ENCODE assay signal across 2 cellular contexts in the genomic region with DNA sequence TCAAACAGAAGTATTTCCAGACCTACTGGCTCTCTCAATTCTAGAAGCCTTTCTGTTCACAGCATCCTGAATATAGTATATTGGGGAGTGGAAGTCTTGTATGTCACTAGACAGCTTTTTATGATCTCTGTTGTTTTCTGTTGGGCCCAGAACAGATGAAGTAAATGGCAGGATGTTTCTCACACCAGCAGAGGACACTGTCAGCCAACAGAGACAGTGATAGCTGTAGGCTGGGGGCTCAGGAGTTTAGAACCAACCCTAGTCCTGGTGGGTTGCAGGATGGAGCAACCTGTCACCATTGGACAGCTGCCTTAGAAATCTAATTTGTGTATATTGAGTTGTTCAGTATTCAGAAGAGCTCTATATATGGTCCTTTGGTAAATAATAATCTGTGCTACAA.
TF ChIP-seq lines count a peak whose summit lies in the region.

No MANE protein-coding gene starts in this region.

TF ChIP-seq in HepG2, 621 proteins besides CTCF, POLR2A, EP300 and RAD21:
- TF ChIP-seq STAG1 (CRISPR knock-in tag; IDR thresholded peaks at IDR 0.05): peak; percentile 30
- TF ChIP-seq, protein P1, sequence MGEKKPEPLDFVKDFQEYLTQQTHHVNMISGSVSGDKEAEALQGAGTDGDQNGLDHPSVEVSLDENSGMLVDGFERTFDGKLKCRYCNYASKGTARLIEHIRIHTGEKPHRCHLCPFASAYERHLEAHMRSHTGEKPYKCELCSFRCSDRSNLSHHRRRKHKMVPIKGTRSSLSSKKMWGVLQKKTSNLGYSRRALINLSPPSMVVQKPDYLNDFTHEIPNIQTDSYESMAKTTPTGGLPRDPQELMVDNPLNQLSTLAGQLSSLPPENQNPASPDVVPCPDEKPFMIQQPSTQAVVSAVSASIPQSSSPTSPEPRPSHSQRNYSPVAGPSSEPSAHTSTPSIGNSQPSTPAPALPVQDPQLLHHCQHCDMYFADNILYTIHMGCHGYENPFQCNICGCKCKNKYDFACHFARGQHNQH (CRISPR knock-in tag; IDR thresholded peaks at IDR 0.05): no peak

TF ChIP-seq in H1, 55 proteins besides CTCF, POLR2A, EP300 and RAD21:
- no peak for TF ChIP-seq HDAC6 (IDR thresholded peaks at IDR 0.05; ENCODE audit: low read depth, low read length)
- TF ChIP-seq BACH1 (IDR thresholded peaks at IDR 0.05; ENCODE audit: low read length): no peak
- no peak for TF ChIP-seq RBBP5 (IDR thresholded peaks at IDR 0.05; ENCODE audit: borderline replicate concordance, low read depth, low read length)
- no peak for TF ChIP-seq POU5F1 (IDR thresholded peaks at IDR 0.05; ENCODE audit: low read depth, low read length)
- TF ChIP-seq SIRT6 (IDR thresholded peaks at IDR 0.05; ENCODE audit: low read length): no peak
- TF ChIP-seq, protein P2, sequence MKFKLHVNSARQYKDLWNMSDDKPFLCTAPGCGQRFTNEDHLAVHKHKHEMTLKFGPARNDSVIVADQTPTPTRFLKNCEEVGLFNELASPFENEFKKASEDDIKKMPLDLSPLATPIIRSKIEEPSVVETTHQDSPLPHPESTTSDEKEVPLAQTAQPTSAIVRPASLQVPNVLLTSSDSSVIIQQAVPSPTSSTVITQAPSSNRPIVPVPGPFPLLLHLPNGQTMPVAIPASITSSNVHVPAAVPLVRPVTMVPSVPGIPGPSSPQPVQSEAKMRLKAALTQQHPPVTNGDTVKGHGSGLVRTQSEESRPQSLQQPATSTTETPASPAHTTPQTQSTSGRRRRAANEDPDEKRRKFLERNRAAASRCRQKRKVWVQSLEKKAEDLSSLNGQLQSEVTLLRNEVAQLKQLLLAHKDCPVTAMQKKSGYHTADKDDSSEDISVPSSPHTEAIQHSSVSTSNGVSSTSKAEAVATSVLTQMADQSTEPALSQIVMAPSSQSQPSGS (IDR thresholded peaks at IDR 0.05; ENCODE audit: low read length): no peak
- TF ChIP-seq PHF8 (conservative IDR thresholded peaks at IDR 0.05; ENCODE audit: low read depth, low read length): no peak
- TF ChIP-seq, protein P3, sequence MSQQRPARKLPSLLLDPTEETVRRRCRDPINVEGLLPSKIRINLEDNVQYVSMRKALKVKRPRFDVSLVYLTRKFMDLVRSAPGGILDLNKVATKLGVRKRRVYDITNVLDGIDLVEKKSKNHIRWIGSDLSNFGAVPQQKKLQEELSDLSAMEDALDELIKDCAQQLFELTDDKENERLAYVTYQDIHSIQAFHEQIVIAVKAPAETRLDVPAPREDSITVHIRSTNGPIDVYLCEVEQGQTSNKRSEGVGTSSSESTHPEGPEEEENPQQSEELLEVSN (IDR thresholded peaks at IDR 0.05): no peak
- no peak for TF ChIP-seq GTF2F1 (IDR thresholded peaks at IDR 0.05; ENCODE audit: borderline replicate concordance, low read depth, low read length)
- TF ChIP-seq SUZ12 (IDR thresholded peaks at IDR 0.05; ENCODE audit: low read length): no peak
- no peak for TF ChIP-seq POLR2AphosphoS5 (IDR thresholded peaks at IDR 0.05; ENCODE audit: low read depth, low read length)
- TF ChIP-seq TAF7 (optimal IDR thresholded peaks at IDR 0.05; ENCODE audit: borderline replicate concordance, low read depth, low read length): no peak
- TF ChIP-seq, protein P4, sequence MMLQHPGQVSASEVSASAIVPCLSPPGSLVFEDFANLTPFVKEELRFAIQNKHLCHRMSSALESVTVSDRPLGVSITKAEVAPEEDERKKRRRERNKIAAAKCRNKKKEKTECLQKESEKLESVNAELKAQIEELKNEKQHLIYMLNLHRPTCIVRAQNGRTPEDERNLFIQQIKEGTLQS (IDR thresholded peaks at IDR 0.05; ENCODE audit: insufficient read depth, low read depth, low read length): no peak
